Comparison of ENCODE assay signal across 6 cellular contexts in genomic region chr9:113926211-113926610, GRCh38.
"Had no signal": no experiment of that assay in that cellular context is flagged by ENCODE, and none has a peak within 500 bp of the region (broad histone marks: within the 10 kb centered on the region; RNA-seq: fewer than 3 reads in every experiment).

No MANE protein-coding gene starts in this region.

- H3K27ac ChIP-seq: HL-60, KMS-11 had no signal

- DNase-seq: IMR-90, KBM-7, KG1 had no signal

- H3K4me3 ChIP-seq: K562 had no signal
